8 cellular contexts compared by ENCODE assay signal in genomic region chr2:173963323-173963816, GRCh38. TPM values are rescaled to one million over a fixed set of nuclear protein-coding genes. Genes with fewer than 3 reads are reported as not detected.
DNase-seq lines count a peak whose midpoint lies in the region; ATAC-seq lines count a peak whose summit lies in the region.

No MANE protein-coding gene starts in this region.

- peaks cover 56% of the 10 kb centered on the region for H3K4me1 Mint-ChIP-seq in activated naive CD4-positive, alpha-beta T cell treated with anti-CD3 and anti-CD28 coated beads, Interleukin-2, amount 50 U/mL, for 24 hours

- DNase-seq in DMS114 treated with DMSO at 0.1 percent for 48 hours (lab: John Stamatoyannopoulos, UW; ENCODE audit: unreplicated experiment) (peak; percentile 21), GM19238 (ENCODE audit: insufficient read length, low spot score) (peak; percentile 32), NCI-H748 treated with DMSO at 0.1 percent for 48 hours (lab: John Stamatoyannopoulos, UW) (peak; percentile 49), glomerular visceral epithelial cell (ENCODE audit: extremely low spot score) (peak; percentile 65), left lobe of liver (ENCODE audit: low spot score) (no peak)

- H3K27me3 Mint-ChIP-seq in activated naive CD4-positive, alpha-beta T cell treated with anti-CD3 and anti-CD28 coated beads, Interleukin-2, amount 50 U/mL, for 24 hours: no peaks in the 10 kb centered on the region

- peak overlapping the region; percentile 79 for H3K4me3 ChIP-seq in rectal smooth muscle tissue (ENCODE audit: low read length)

- peaks cover 26% of the 10 kb centered on the region for H3K36me3 Mint-ChIP-seq in activated naive CD4-positive, alpha-beta T cell treated with anti-CD3 and anti-CD28 coated beads, Interleukin-2, amount 50 U/mL, for 24 hours

- no peaks in the 10 kb centered on the region for H3K9me3 Mint-ChIP-seq in activated naive CD4-positive, alpha-beta T cell treated with anti-CD3 and anti-CD28 coated beads, Interleukin-2, amount 50 U/mL, for 24 hours

- H3K27me3 ChIP-seq in rectal smooth muscle tissue (ENCODE audit: control insufficient read depth, insufficient read depth, low read length): no peaks in the 10 kb centered on the region

- no peaks in the 10 kb centered on the region for H3K36me3 ChIP-seq in rectal smooth muscle tissue (ENCODE audit: control insufficient read depth, insufficient read depth, low read length)

- ATAC-seq in HG03280 (IDR thresholded peaks at IDR 0.05; ENCODE audit: unreplicated experiment): peak; percentile 24
- ATAC-seq in left lobe of liver: no peak

- H3K9ac ChIP-seq in rectal smooth muscle tissue (ENCODE audit: low read length): peak overlapping the region; percentile 67

- peak overlapping the region; percentile 93 for H3K4me3 Mint-ChIP-seq in activated naive CD4-positive, alpha-beta T cell treated with anti-CD3 and anti-CD28 coated beads, Interleukin-2, amount 50 U/mL, for 24 hours

- H3K27ac ChIP-seq in rectal smooth muscle tissue (ENCODE audit: low read depth, low read length): peak overlapping the region; percentile 95

- H3K4me1 ChIP-seq in rectal smooth muscle tissue (ENCODE audit: control insufficient read depth, insufficient read depth, low read length): peaks cover 17% of the 10 kb centered on the region

- peak overlapping the region; percentile 99 for H3K27ac Mint-ChIP-seq in activated naive CD4-positive, alpha-beta T cell treated with anti-CD3 and anti-CD28 coated beads, Interleukin-2, amount 50 U/mL, for 24 hours

RNA-seq across cellular contexts. Expression of gene SP3, which starts 1.8 kb away (rescaled TPM):
- total RNA-seq in left lobe of liver: 31.7 TPM
